10 cellular contexts compared by ENCODE assay signal in genomic region chr9:137269231-137269772, GRCh38. TPM values are rescaled to one million over a fixed set of nuclear protein-coding genes. Genes with fewer than 3 reads are reported as not detected.
DNase-seq lines count a peak whose midpoint lies in the region; ATAC-seq and TF ChIP-seq lines count a peak whose summit lies in the region.
"Had no signal": no experiment of that assay in that cellular context is flagged by ENCODE, and none has a peak within 500 bp of the region (broad histone marks: within the 10 kb centered on the region; RNA-seq: fewer than 3 reads in every experiment).

No MANE protein-coding gene starts in this region.

- peaks cover 42% of the 10 kb centered on the region for H3K36me3 Mint-ChIP-seq in MCF 10A (ENCODE audit: insufficient read depth, unreplicated experiment)
- H3K36me3 Mint-ChIP-seq: natural killer cell had no signal

- 95% methylated on average over 17 of the region's 17 CpGs for WGBS in mammary epithelial cell (ENCODE audit: low coverage, missing lambda C conversion rate)
- WGBS in right lobe of liver (ENCODE audit: insufficient coverage, low coverage, low lambda C conversion rate, missing lambda C conversion rate) = 22% methylated on average over 11 of the region's 17 CpGs
- 11 to 13% methylated on average over 17 of the region's 17 CpGs for whole genome bisulfite sequencing in aorta, 2 donors

- H3K27me3 Mint-ChIP-seq in MCF 10A (ENCODE audit: insufficient read depth, unreplicated experiment) = no peaks in the 10 kb centered on the region

- H3K27me3 ChIP-seq in mammary epithelial cell (ENCODE audit: insufficient read depth, low read length) = no peaks in the 10 kb centered on the region
- H3K27me3 ChIP-seq in right lobe of liver = no peaks in the 10 kb centered on the region
- H3K27me3 ChIP-seq in aorta (ENCODE audit: control insufficient read depth in 1 of 2, insufficient read depth in 2 of 2, low read length in 1 of 2) = no peaks in the 10 kb centered on the region

- no TSS peak for BruUV-seq in MCF 10A (replicated peaks; lab: Mats Ljungman, UMichigan)
- BruUV-seq in mammary epithelial cell (replicated peaks; lab: Mats Ljungman, UMichigan) = no TSS peak

- H4K20me1 ChIP-seq in mammary epithelial cell (ENCODE audit: insufficient read depth, low read length) = no peaks in the 10 kb centered on the region

- ATAC-seq in right lobe of liver (peak; percentile 61 to 82 (median 74)), aorta (ENCODE audit: low FRiP score) (peak; percentile 70)

- no peaks in the 10 kb centered on the region for H3K9me3 Mint-ChIP-seq in MCF 10A (ENCODE audit: unreplicated experiment)
- H3K9me3 Mint-ChIP-seq: natural killer cell had no signal

- peaks cover 14% of the 10 kb centered on the region for H3K4me1 Mint-ChIP-seq in MCF 10A (ENCODE audit: insufficient read depth, unreplicated experiment)

- intact Hi-C loops in MCF 10A (cut with micrococcal nuclease) (no loop called here), mammary epithelial cell (cut with micrococcal nuclease) (no loop called here), right lobe of liver (cut with DNase I) (no loop called here), aorta (cut with DNase I) (no loop called here)

- H3K4me3 ChIP-seq in mammary epithelial cell (replicated peaks in 1 of 3; ENCODE audit: insufficient read depth in 1 of 3, low read depth in 2 of 3, low read length in 3 of 3) (no peak overlapping the region), right lobe of liver (peak overlapping the region in 1 of 3 donors; percentile 28), aorta (ENCODE audit: low read length in 2 of 2) (no peak overlapping the region)

- dilution Hi-C loops in mammary epithelial cell (cut with HindIII; ENCODE audit: low sequenced_read_pairs) = loop anchor here (5.0 kb wide), 2 partner anchors 47 to 53 kb away; partner anchors contain the start of gene RNF208

- H3K4me2 ChIP-seq in mammary epithelial cell (ENCODE audit: insufficient read depth, low read depth, low read length) = no peak overlapping the region

- POLR2A ChIA-PET in MCF 10A (lab: Yijun Ruan, JAX) = interaction anchor here (1.4 kb wide), 1 partner anchor 27 kb away, joined by 4 read pairs; no protein-coding TSS in a partner anchor

- peaks cover 12% of the 10 kb centered on the region for H3K36me3 ChIP-seq in mammary epithelial cell (ENCODE audit: insufficient read depth, low read length)
- H3K36me3 ChIP-seq in right lobe of liver = peaks cover 0 to 17% (median 2%) of the 10 kb centered on the region in 4 donors
- H3K36me3 ChIP-seq in aorta (ENCODE audit: control insufficient read depth in 1 of 2, insufficient read depth in 2 of 2, low read length in 1 of 2) = peaks cover 0 to 2% of the 10 kb centered on the region in 2 donors

- no peak overlapping the region for H2AFZ ChIP-seq in mammary epithelial cell (ENCODE audit: low read depth, low read length)

- H3K27ac ChIP-seq in mammary epithelial cell (ENCODE audit: insufficient read depth, low read depth, low read length) (no peak overlapping the region), right lobe of liver (peak overlapping the region in 2 of 3 donors; percentile 41 to 47), aorta (ENCODE audit: low read depth in 1 of 2, low read length in 2 of 2) (peak overlapping the region; percentile 46 to 68)

- no peak overlapping the region for H3K4me3 Mint-ChIP-seq in MCF 10A (ENCODE audit: unreplicated experiment)
- H3K4me3 Mint-ChIP-seq: natural killer cell had no signal

- CTCF ChIA-PET in MCF 10A (lab: Yijun Ruan, JAX) = no interaction called here
- CTCF ChIA-PET in mammary epithelial cell (lab: Charles Lee; ENCODE audit: low non-redundant PET) = no interaction called here

- H3K79me2 ChIP-seq in mammary epithelial cell (ENCODE audit: insufficient read depth, low read length) = no peaks in the 10 kb centered on the region

- no peak overlapping the region for H3K9ac ChIP-seq in mammary epithelial cell (ENCODE audit: insufficient read depth, low read length)

- H3K4me1 ChIP-seq in mammary epithelial cell (ENCODE audit: insufficient read depth, low read length) (peaks cover 14% of the 10 kb centered on the region), right lobe of liver (peaks cover 0 to 28% (median 12%) of the 10 kb centered on the region in 4 donors), aorta (ENCODE audit: control insufficient read depth in 1 of 2, insufficient read depth in 2 of 2, low read length in 2 of 2) (peaks cover 2 to 4% of the 10 kb centered on the region in 2 donors)

- no peaks in the 10 kb centered on the region for H3K9me3 ChIP-seq in mammary epithelial cell (replicated peaks; ENCODE audit: insufficient read depth, low read length)
- no peaks in the 10 kb centered on the region for H3K9me3 ChIP-seq in right lobe of liver
- no peaks in the 10 kb centered on the region for H3K9me3 ChIP-seq in aorta (ENCODE audit: control insufficient read depth, low read length)

- H3K27ac Mint-ChIP-seq in MCF 10A (ENCODE audit: low read depth, unreplicated experiment) = no peak overlapping the region
- H3K27ac Mint-ChIP-seq: natural killer cell had no signal

- no peak for TF ChIP-seq POLR2A in right lobe of liver (IDR thresholded peaks at IDR 0.05)

- TF ChIP-seq CTCF in MCF 10A (IDR thresholded peaks at IDR 0.05; ENCODE audit: unreplicated experiment) = no peak
- no peak for TF ChIP-seq CTCF in mammary epithelial cell (conservative IDR thresholded peaks at IDR 0.05 in 1 of 2, IDR thresholded peaks at IDR 0.05 in 1 of 2; ENCODE audit: extremely low read depth in 1 of 2, insufficient read depth in 1 of 2, low read depth in 1 of 2, low read length in 2 of 2)
- TF ChIP-seq CTCF in right lobe of liver (IDR thresholded peaks at IDR 0.05) = no peak

- DNase-seq in MCF 10A (ENCODE audit: unreplicated experiment) = peak; percentile 61
- DNase-seq in mammary epithelial cell = no peak
- peak; percentile 88 to 93 for DNase-seq in T47D (ENCODE audit: low read depth in 1 of 2, low spot score in 1 of 2)
- DNase-seq in right lobe of liver = peak; percentile 62 to 76 (median 64)
- peak; percentile 67 to 85 for DNase-seq in aorta
- DNase-seq in HK-2 (ENCODE audit: unreplicated experiment) = no peak
- no peak for DNase-seq in T-helper 9 cell
- DNase-seq in NCI-H524 (lab: John Stamatoyannopoulos, UW) = no peak
- DNase-seq: natural killer cell had no signal

- in situ Hi-C loops in mammary epithelial cell (cut with MboI; ENCODE audit: low sequenced_read_pairs in 2 of 2) (no loop called here), T47D (cut with HindIII; ENCODE audit: low pct_unique_long_range_greater_than_20kb, low sequenced_read_pairs) (no loop called here)

RNA-seq across cellular contexts. Expression of gene TOR4A, which starts 8.2 kb away (rescaled TPM):
- total RNA-seq in MCF 10A (2022) (20.6 and 21.9 TPM in 2 replicates), mammary epithelial cell (1 to 10 TPM in 1 of 2 donors, under 1 TPM in 1; 0.73 to 1.5 TPM), right lobe of liver (1 to 10 TPM; 2.2 to 4.9 (median 3.7) TPM), aorta (10 to 100 TPM; 10.4 to 14.0 TPM)
- polyA plus RNA-seq in mammary epithelial cell (0.11 TPM), aorta (1 to 10 TPM; 2.6 to 6.0 TPM)
- not detected for polyA minus RNA-seq in mammary epithelial cell

RNA-seq across cellular contexts. Expression of gene NELFB, which starts 14.2 kb away (rescaled TPM):
- total RNA-seq in MCF 10A (2022) = 38.0 and 40.5 TPM in 2 replicates
- total RNA-seq in mammary epithelial cell = 10 to 100 TPM; 39.5 to 54.9 TPM
- 44.4 TPM for polyA plus RNA-seq in mammary epithelial cell
- 37.9 TPM for polyA minus RNA-seq in mammary epithelial cell
- total RNA-seq in right lobe of liver = 10 to 100 TPM; 15.6 to 21.6 (median 20.1) TPM
- 10 to 100 TPM; 35.5 to 40.9 TPM for total RNA-seq in aorta
- 10 to 100 TPM; 21.7 to 47.9 TPM for polyA plus RNA-seq in aorta

RNA-seq across cellular contexts. Expression of gene STPG3, which starts 18.2 kb away (rescaled TPM):
- total RNA-seq in MCF 10A (2022) (not detected in 2 replicates), mammary epithelial cell (not detected), right lobe of liver (not detected), aorta (not detected)
- polyA plus RNA-seq in mammary epithelial cell (not detected), aorta (not detected)
- not detected for polyA minus RNA-seq in mammary epithelial cell
- total RNA-seq: activated CD8-positive, alpha-beta memory T cell treated with anti-CD3 and anti-CD28 coated beads for 36 hours; natural killer cell had no signal

RNA-seq across cellular contexts. Expression of gene TUBB4B, which starts 28.2 kb away (rescaled TPM):
- total RNA-seq in MCF 10A (2022) (171 and 180 TPM in 2 replicates), mammary epithelial cell (100 to 1,000 TPM; 177 to 464 TPM), right lobe of liver (100 to 1,000 TPM in 5 of 6 experiments, 10 to 100 TPM in 1; 88.4 to 274 (median 124) TPM), aorta (100 to 1,000 TPM in 1 of 2 donors, 10 to 100 TPM in 1; 86.9 to 152 TPM)
- polyA plus RNA-seq in mammary epithelial cell (853 TPM), aorta (100 to 1,000 TPM in 1 of 2 donors, 10 to 100 TPM in 1; 94.2 to 128 TPM)
- 613 TPM for polyA minus RNA-seq in mammary epithelial cell

RNA-seq across cellular contexts. Expression of gene NRARP, which starts 32.8 kb away (rescaled TPM):
- 1.4 and 2.2 TPM in 2 replicates for total RNA-seq in MCF 10A (2022)
- 1 to 10 TPM in 1 of 2 donors, under 1 TPM in 1; 0.50 to 1.2 TPM for total RNA-seq in mammary epithelial cell
- 0.37 TPM for polyA plus RNA-seq in mammary epithelial cell
- not detected for polyA minus RNA-seq in mammary epithelial cell
- total RNA-seq in right lobe of liver = 1 to 10 TPM in 3 of 6 experiments, under 1 TPM in 3; 0.57 to 2.3 (median 0.98) TPM
- total RNA-seq in aorta = 10 to 100 TPM; 13.3 to 26.6 TPM
- polyA plus RNA-seq in aorta = under 1 TPM; 0.50 to 0.97 TPM

Comparison
In these comparisons a context has a peak if more than half of its experiments do, and no peak if none do; other contexts are left out.
1. DNase-seq: peak in MCF 10A (single experiment), T47D (2 of 2), right lobe of liver (3 of 3) and aorta (2 of 2); none in mammary epithelial cell (single experiment), HK-2 (single experiment), T-helper 9 cell (single experiment) and NCI-H524 (0 of 2).